ENCODE assay signal across 13 cellular contexts in the genomic region with DNA sequence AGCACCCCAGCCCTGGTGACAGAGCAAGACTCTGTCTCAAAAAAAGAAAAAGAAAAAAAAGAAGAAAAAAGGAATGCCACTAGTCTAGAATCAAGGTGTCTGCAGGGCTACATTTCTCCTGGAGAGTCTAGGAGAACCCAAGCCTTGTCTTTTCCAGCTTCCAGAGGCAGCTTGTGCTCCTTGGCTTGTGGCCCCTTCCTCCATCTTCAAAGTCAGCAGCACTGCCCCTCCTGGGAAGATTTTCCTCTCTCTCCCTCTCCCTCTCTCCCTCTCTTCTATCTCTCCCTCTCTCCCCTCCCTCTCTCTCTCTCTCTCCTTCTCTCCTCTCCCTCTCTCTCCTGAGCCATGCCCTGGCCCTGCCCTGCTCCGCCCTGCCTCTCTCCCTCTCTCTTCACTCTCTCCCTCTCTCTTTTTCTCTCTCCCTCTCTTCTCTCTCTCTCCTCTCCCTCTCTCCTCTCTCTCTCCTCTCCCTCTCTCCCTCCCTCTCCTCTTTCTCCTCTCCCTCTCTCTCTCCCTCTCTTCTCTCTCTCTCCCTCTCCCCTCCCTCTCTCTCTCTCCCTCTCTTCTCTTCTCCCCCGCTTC.
"Had no signal": no experiment of that assay in that cellular context is flagged by ENCODE, and none has a peak within 500 bp of the region (broad histone marks: within the 10 kb centered on the region; RNA-seq: fewer than 3 reads in every experiment).

No MANE protein-coding gene starts in this region.

- H3K27ac ChIP-seq: SK-N-MC had no signal

- H3K9me3 Mint-ChIP-seq: activated CD4-positive, alpha-beta memory T cell treated with anti-CD3 and anti-CD28 coated beads, Interleukin-2, amount 10 ng/mL, durations not matched to agents 7 days and 5 days; neural crest cell; T-cell had no signal

- H3K27me3 ChIP-seq: tibial nerve had no signal

- H3K36me3 ChIP-seq: esophagus squamous epithelium, stomach, tibial nerve had no signal

- H3K27ac Mint-ChIP-seq: activated CD4-positive, alpha-beta memory T cell treated with anti-CD3 and anti-CD28 coated beads, Interleukin-2, amount 10 ng/mL, durations not matched to agents 7 days and 5 days; T-cell had no signal

- DNase-seq: activated CD4-positive, alpha-beta memory T cell treated with anti-CD3 and anti-CD28 coated beads, Interleukin-2, amount 10 ng/mL, durations not matched to agents 7 days and 5 days; activated naive CD4-positive, alpha-beta T cell treated with anti-CD3 and anti-CD28 coated beads, Interleukin-2, amount 50 U/mL, for 16 hours; activated T-cell treated with anti-CD3 and anti-CD28 coated beads, Interleukin-2, amount 50 U/mL, for 48 hours; amygdala; esophagus squamous epithelium; foreskin fibroblast; stomach; T1000 had no signal

- H3K4me3 Mint-ChIP-seq: activated CD4-positive, alpha-beta memory T cell treated with anti-CD3 and anti-CD28 coated beads, Interleukin-2, amount 10 ng/mL, durations not matched to agents 7 days and 5 days; neural crest cell; T-cell had no signal

- H3K9me3 ChIP-seq: esophagus squamous epithelium had no signal

- H3K36me3 Mint-ChIP-seq: T-cell had no signal

- ATAC-seq: T-cell had no signal

- H3K4me3 ChIP-seq: esophagus squamous epithelium, SK-N-MC, skin epidermis, stomach, tibial nerve had no signal

- H3K4me1 Mint-ChIP-seq: activated CD4-positive, alpha-beta memory T cell treated with anti-CD3 and anti-CD28 coated beads, Interleukin-2, amount 10 ng/mL, durations not matched to agents 7 days and 5 days had no signal
